ENCODE assay signal across 25 cellular contexts in genomic region chr9:90953200-90953599, GRCh38.
DNase-seq lines count a peak whose midpoint lies in the region; ATAC-seq and TF ChIP-seq lines count a peak whose summit lies in the region.
"Had no signal": no experiment of that assay in that cellular context is flagged by ENCODE, and none has a peak within 500 bp of the region (broad histone marks: within the 10 kb centered on the region; RNA-seq: fewer than 3 reads in every experiment).

No MANE protein-coding gene starts in this region.

- CTCF ChIA-PET in HCT116 (lab: Charles Lee): interaction anchor here (0.9 kb wide), 1 partner anchor 245 kb away, joined by 3 read pairs; no protein-coding TSS in a partner anchor

- H4K5ac ChIP-seq in mesendoderm (ENCODE audit: low read length): no peak overlapping the region

- no peaks in the 10 kb centered on the region for H3K79me1 ChIP-seq in mesendoderm (ENCODE audit: low read length)

- no peaks in the 10 kb centered on the region for H3K9me3 ChIP-seq in HCT116 (ENCODE audit: control insufficient read depth in 1 of 2, insufficient read depth in 1 of 2, low read depth in 1 of 2, low read length in 2 of 2)
- H3K9me3 ChIP-seq: SJCRH30 had no signal

- no peak overlapping the region for H3K4me3 ChIP-seq in HCT116 (replicated peaks in 1 of 2; ENCODE audit: low read depth in 1 of 2, low read length in 2 of 2)
- H3K4me3 ChIP-seq in mesendoderm (ENCODE audit: low read length): no peak overlapping the region
- H3K4me3 ChIP-seq: SJCRH30 had no signal

- H3K23ac ChIP-seq in mesendoderm (ENCODE audit: low read length): no peak overlapping the region

- POLR2A ChIA-PET in HCT116 (lab: Charles Lee): no interaction called here

- H3K27ac ChIP-seq in HCT116 (ENCODE audit: low read depth, low read length): no peak overlapping the region
- H3K27ac ChIP-seq in mesendoderm (ENCODE audit: low read depth, low read length): no peak overlapping the region
- H3K27ac ChIP-seq: HL-60, SJCRH30 had no signal

- H3K9me3 Mint-ChIP-seq in stimulated activated memory B cell treated with anti-CD40 and anti-IgM and Interleukin-4, amounts not matched to agents 10 μg/mL and 1 μg/mL and 100 μg/mL, for 72 hours: no peaks in the 10 kb centered on the region
- H3K9me3 Mint-ChIP-seq: CD8-positive, alpha-beta memory T cell; H9; HFFc6 had no signal

- H3K4me2 ChIP-seq in HCT116 (ENCODE audit: low read length) (no peak overlapping the region), mesendoderm (ENCODE audit: low read length) (no peak overlapping the region)

- intact Hi-C loops in HCT116 (cut with micrococcal nuclease): no loop called here

- H4K8ac ChIP-seq in mesendoderm (ENCODE audit: low read depth, low read length): no peak overlapping the region

- no peak overlapping the region for H3K18ac ChIP-seq in mesendoderm (ENCODE audit: low read length)

- H3K4ac ChIP-seq in mesendoderm (ENCODE audit: low read depth, low read length): no peak overlapping the region

- H3K79me2 ChIP-seq in HCT116 (ENCODE audit: insufficient read depth, low read length) (no peaks in the 10 kb centered on the region), mesendoderm (ENCODE audit: control insufficient read depth, insufficient read depth, low read length) (no peaks in the 10 kb centered on the region)

- no peaks in the 10 kb centered on the region for H4K20me1 ChIP-seq in HCT116 (ENCODE audit: insufficient read depth)

- in situ Hi-C loops in G401 (cut with HindIII; ENCODE audit: low sequenced_read_pairs) (no loop called here), SK-MEL-5 (cut with HindIII; ENCODE audit: low pct_unique_long_range_greater_than_20kb, low sequenced_read_pairs) (no loop called here)

- no peaks in the 10 kb centered on the region for H3K36me3 Mint-ChIP-seq in stimulated activated memory B cell treated with anti-CD40 and anti-IgM and Interleukin-4, amounts not matched to agents 10 μg/mL and 1 μg/mL and 100 μg/mL, for 72 hours
- H3K36me3 Mint-ChIP-seq: CD14-positive monocyte; CD8-positive, alpha-beta memory T cell had no signal

- no peak overlapping the region for H3K4me3 Mint-ChIP-seq in stimulated activated memory B cell treated with anti-CD40 and anti-IgM and Interleukin-4, amounts not matched to agents 10 μg/mL and 1 μg/mL and 100 μg/mL, for 72 hours
- H3K4me3 Mint-ChIP-seq: B cell; CD14-positive monocyte; CD8-positive, alpha-beta memory T cell; H9; HFFc6 had no signal

- no peak for TF ChIP-seq POLR2A in HCT116 (IDR thresholded peaks at IDR 0.05; ENCODE audit: borderline replicate concordance, extremely low read depth, insufficient read depth, insufficient read length)

- peak; percentile 61; the same call in 1 of the 2 replicates for ATAC-seq in HCT116
- ATAC-seq in HG03457 (IDR thresholded peaks at IDR 0.05; ENCODE audit: unreplicated experiment): no peak
- ATAC-seq in stimulated activated memory B cell treated with anti-CD40 and anti-IgM and Interleukin-4, amounts not matched to agents 10 μg/mL and 1 μg/mL and 100 μg/mL, for 72 hours: no peak
- ATAC-seq: Right ventricle myocardium inferior had no signal

- H3K9ac ChIP-seq in HCT116 (ENCODE audit: low read length): no peak overlapping the region
- no peak overlapping the region for H3K9ac ChIP-seq in mesendoderm (ENCODE audit: low read length)

- TF ChIP-seq CTCF in HCT116 (IDR thresholded peaks at IDR 0.05 in 2 of 3, conservative IDR thresholded peaks at IDR 0.05 in 1 of 3; ENCODE audit: borderline replicate concordance in 1 of 3, insufficient read depth in 1 of 3, low read depth in 2 of 3, low read length in 2 of 3): peak in 1 of 3 experiments; percentile 7; a peak in 1 of 6 replicates

- H3K36me3 ChIP-seq in HCT116 (ENCODE audit: control insufficient read depth in 1 of 2, insufficient read depth in 2 of 2, low read length in 2 of 2) (no peaks in the 10 kb centered on the region), mesendoderm (ENCODE audit: control insufficient read depth, insufficient read depth, low read length) (no peaks in the 10 kb centered on the region)
- H3K36me3 ChIP-seq: SJCRH30 had no signal

- no CpG with 5 or more reads among the region's 3 CpGs for WGBS in mesendoderm (ENCODE audit: extremely low coverage, insufficient coverage, low lambda C conversion rate)

- H3K56ac ChIP-seq in mesendoderm (ENCODE audit: low read length): no peak overlapping the region

- no peaks in the 10 kb centered on the region for H3K9me2 ChIP-seq in HCT116 (ENCODE audit: insufficient read depth)

- no peak overlapping the region for H2AK5ac ChIP-seq in mesendoderm (ENCODE audit: low read length)

- 0 out of 2 replicates have a peak, but pooled peaks cover 6% of the 10 kb centered on the region for H3K27me3 ChIP-seq in HCT116 (ENCODE audit: insufficient read depth, low read length)
- no peaks in the 10 kb centered on the region for H3K27me3 ChIP-seq in mesendoderm (ENCODE audit: insufficient read depth, low read length, poor library complexity)
- H3K27me3 ChIP-seq: SJCRH30 had no signal

- H2AFZ ChIP-seq in HCT116 (ENCODE audit: low read depth, low read length, poor library complexity, severe bottlenecking): no peak overlapping the region

- no peak overlapping the region for H3K27ac Mint-ChIP-seq in stimulated activated memory B cell treated with anti-CD40 and anti-IgM and Interleukin-4, amounts not matched to agents 10 μg/mL and 1 μg/mL and 100 μg/mL, for 72 hours
- H3K27ac Mint-ChIP-seq: B cell, H9, HFFc6 had no signal

- DNase-seq in G401 (ENCODE audit: low spot score) (peak; percentile 33), HCT116 (ENCODE audit: low read depth, low spot score) (no peak), SK-MEL-5 (ENCODE audit: low read depth, low spot score) (peak; percentile 14), mesendoderm (peak; percentile 35)
- no peak for DNase-seq in activated CD4-positive, CD25-positive, alpha-beta regulatory T cell (lab: John Stamatoyannopoulos, UW)
- DNase-seq: CD8-positive, alpha-beta memory T cell; DMS153; DND-41; H9; HFFc6; Karpas-422; MV-4-11; NCI-H1105 treated with DMSO at 0.1 percent for 48 hours; NCI-H146; NCI-H1930; NCI-H2227 treated with DMSO at 0.1 percent for 48 hours; NCI-H510A; NCI-H774; SJCRH30 had no signal

- no TSS peak for BruUV-seq in HCT116 (replicated peaks; lab: Mats Ljungman, UMichigan)

- no peak for TF ChIP-seq RAD21 in HCT116 (IDR thresholded peaks at IDR 0.05; ENCODE audit: low read depth)

- H2BK120ac ChIP-seq in mesendoderm (ENCODE audit: low read depth, low read length): no peak overlapping the region

- H2BK15ac ChIP-seq in mesendoderm (replicated peaks; ENCODE audit: low read depth): no peak overlapping the region

- no peak overlapping the region for H2BK5ac ChIP-seq in mesendoderm (ENCODE audit: low read length)

- RAD21 ChIA-PET in HCT116 (lab: Charles Lee; ENCODE audit: low non-redundant PET in 1 of 2, low total read pairs in 2 of 2, uncharacterized antibody in 2 of 2, unreplicated experiment in 2 of 2): no interaction called here

- no peaks in the 10 kb centered on the region for H3K4me1 ChIP-seq in HCT116 (ENCODE audit: control insufficient read depth in 1 of 2, insufficient read depth in 2 of 2, low read length in 2 of 2)
- H3K4me1 ChIP-seq in mesendoderm (ENCODE audit: control insufficient read depth, low read depth, low read length): no peaks in the 10 kb centered on the region
- H3K4me1 ChIP-seq: SJCRH30 had no signal

- no peaks in the 10 kb centered on the region for H3K4me1 Mint-ChIP-seq in stimulated activated memory B cell treated with anti-CD40 and anti-IgM and Interleukin-4, amounts not matched to agents 10 μg/mL and 1 μg/mL and 100 μg/mL, for 72 hours
- H3K4me1 Mint-ChIP-seq: B cell; CD14-positive monocyte; CD8-positive, alpha-beta memory T cell had no signal

- H3K27me3 Mint-ChIP-seq in stimulated activated memory B cell treated with anti-CD40 and anti-IgM and Interleukin-4, amounts not matched to agents 10 μg/mL and 1 μg/mL and 100 μg/mL, for 72 hours: peaks cover 32% of the 10 kb centered on the region

TF ChIP-seq in HCT116, 20 proteins besides CTCF, POLR2A, EP300 and RAD21:
- TF ChIP-seq, protein P1, sequence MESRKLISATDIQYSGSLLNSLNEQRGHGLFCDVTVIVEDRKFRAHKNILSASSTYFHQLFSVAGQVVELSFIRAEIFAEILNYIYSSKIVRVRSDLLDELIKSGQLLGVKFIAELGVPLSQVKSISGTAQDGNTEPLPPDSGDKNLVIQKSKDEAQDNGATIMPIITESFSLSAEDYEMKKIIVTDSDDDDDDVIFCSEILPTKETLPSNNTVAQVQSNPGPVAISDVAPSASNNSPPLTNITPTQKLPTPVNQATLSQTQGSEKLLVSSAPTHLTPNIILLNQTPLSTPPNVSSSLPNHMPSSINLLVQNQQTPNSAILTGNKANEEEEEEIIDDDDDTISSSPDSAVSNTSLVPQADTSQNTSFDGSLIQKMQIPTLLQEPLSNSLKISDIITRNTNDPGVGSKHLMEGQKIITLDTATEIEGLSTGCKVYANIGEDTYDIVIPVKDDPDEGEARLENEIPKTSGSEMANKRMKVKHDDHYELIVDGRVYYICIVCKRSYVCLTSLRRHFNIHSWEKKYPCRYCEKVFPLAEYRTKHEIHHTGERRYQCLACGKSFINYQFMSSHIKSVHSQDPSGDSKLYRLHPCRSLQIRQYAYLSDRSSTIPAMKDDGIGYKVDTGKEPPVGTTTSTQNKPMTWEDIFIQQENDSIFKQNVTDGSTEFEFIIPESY (IDR thresholded peaks at IDR 0.05; ENCODE audit: extremely low read depth, insufficient replicate concordance, low read length): no peak
- TF ChIP-seq JUND (IDR thresholded peaks at IDR 0.05) (no peak), SRF (IDR thresholded peaks at IDR 0.05; ENCODE audit: low read depth) (no peak), ZNF274 (IDR thresholded peaks at IDR 0.05; ENCODE audit: low read depth, low read length) (no peak), CBX3 (IDR thresholded peaks at IDR 0.05; ENCODE audit: low read depth) (no peak)
TF ChIP-seq in HCT116: peak in this region for 0.

Comparison
In these comparisons a context has a peak if more than half of its experiments do, and no peak if none do; other contexts are left out.
1. DNase-seq: peak in G401 (single experiment), SK-MEL-5 (single experiment) and mesendoderm (single experiment); none in HCT116 (single experiment) and activated CD4-positive, CD25-positive, alpha-beta regulatory T cell (0 of 4).